8 cellular contexts compared by ENCODE assay signal in genomic region chrX:9885150-9885549, GRCh38.
DNase-seq lines count a peak whose midpoint lies in the region; ATAC-seq, FAIRE-seq and TF ChIP-seq lines count a peak whose summit lies in the region.

No MANE protein-coding gene starts in this region.

- H3K36me3 Mint-ChIP-seq in CD4-positive, alpha-beta T cell (ENCODE audit: low read depth), result no peaks in the 10 kb centered on the region
- H3K36me3 Mint-ChIP-seq in astrocyte (ENCODE audit: low read depth, unreplicated experiment) (no peaks in the 10 kb centered on the region), immature natural killer cell (no peaks in the 10 kb centered on the region)

- peaks cover 6% of the 10 kb centered on the region for H3K27me3 Mint-ChIP-seq in CD4-positive, alpha-beta T cell
- H3K27me3 Mint-ChIP-seq in astrocyte (ENCODE audit: low read depth, unreplicated experiment) (no peaks in the 10 kb centered on the region), immature natural killer cell (ENCODE audit: low read depth in 3 of 3) (peaks cover 1 to 16% (median 2%) of the 10 kb centered on the region in 3 donors)

- H3K4me3 ChIP-seq in Loucy (ENCODE audit: low read length, poor library complexity, severe bottlenecking) (no peak overlapping the region), astrocyte (ENCODE audit: insufficient read depth, low read depth, low read length) (no peak overlapping the region), suprapubic skin (no peak overlapping the region)

- TF ChIP-seq EP300 in suprapubic skin (IDR thresholded peaks at IDR 0.05), result no peak

- FAIRE-seq in astrocyte (lab: Jason Lieb, UNC), result peak; percentile 43

- peak in 9 of 10 experiments; percentile 8 to 52 (median 23) for DNase-seq in CD4-positive, alpha-beta T cell
- DNase-seq in T-helper 2 cell (peak in 3 of 5 experiments; percentile 24 to 49 (median 38)), astrocyte (ENCODE audit: low read depth) (peak; percentile 34), immature natural killer cell (peak; percentile 17 to 28 (median 27)), suprapubic skin (ENCODE audit: low spot score in 2 of 2) (no peak)
- peak; percentile 40 for DNase-seq in stimulated activated CD4-positive, alpha-beta T cell treated with anti-CD3 and anti-CD28 coated beads, Interleukin-1b, Interleukin-23, amount 100 ng/mL, for 48 hours

- no peaks in the 10 kb centered on the region for H3F3A ChIP-seq in Loucy (ENCODE audit: low read depth)

- ATAC-seq in CD4-positive, alpha-beta T cell (ENCODE audit: poor library complexity), result peak; percentile 49
- peak; percentile 94 for ATAC-seq in GM19351 (IDR thresholded peaks at IDR 0.05; ENCODE audit: unreplicated experiment)

- WGBS in suprapubic skin, result 33% methylated on average over 8 of the region's 8 CpGs

- H3K27ac Mint-ChIP-seq in CD4-positive, alpha-beta T cell, result no peak overlapping the region
- H3K27ac Mint-ChIP-seq in astrocyte (ENCODE audit: unreplicated experiment), result no peak overlapping the region
- no peak overlapping the region for H3K27ac Mint-ChIP-seq in immature natural killer cell

- H3K4me3 Mint-ChIP-seq in CD4-positive, alpha-beta T cell, result no peak overlapping the region
- no peak overlapping the region for H3K4me3 Mint-ChIP-seq in astrocyte (ENCODE audit: unreplicated experiment)
- H3K4me3 Mint-ChIP-seq in immature natural killer cell, result no peak overlapping the region

- no peaks in the 10 kb centered on the region for H3K27me3 ChIP-seq in CD4-positive, alpha-beta T cell (ENCODE audit: control insufficient read depth, insufficient read depth, low read length)
- H3K27me3 ChIP-seq in Loucy (ENCODE audit: insufficient read depth, low read length, poor library complexity, severe bottlenecking) (no peaks in the 10 kb centered on the region), astrocyte (ENCODE audit: insufficient read depth, low read length) (no peaks in the 10 kb centered on the region), suprapubic skin (no peaks in the 10 kb centered on the region)

- H3K9me2 ChIP-seq in Loucy (replicated peaks; ENCODE audit: low read depth, low read length), result no peaks in the 10 kb centered on the region

- H3K36me3 ChIP-seq in Loucy (ENCODE audit: insufficient read depth, low read length) (no peaks in the 10 kb centered on the region), astrocyte (ENCODE audit: insufficient read depth, low read length) (no peaks in the 10 kb centered on the region), suprapubic skin (no peaks in the 10 kb centered on the region)

- H3K4me1 ChIP-seq in Loucy (ENCODE audit: insufficient read depth, low read length, poor library complexity, severe bottlenecking), result no peaks in the 10 kb centered on the region
- no peaks in the 10 kb centered on the region for H3K4me1 ChIP-seq in astrocyte (ENCODE audit: insufficient read depth, low read length)
- no peaks in the 10 kb centered on the region for H3K4me1 ChIP-seq in suprapubic skin

- no peak for TF ChIP-seq POLR2A in suprapubic skin (IDR thresholded peaks at IDR 0.05)

- H4K20me1 ChIP-seq in Loucy (ENCODE audit: insufficient read depth, low read length, poor library complexity, severe bottlenecking) (no peaks in the 10 kb centered on the region), astrocyte (ENCODE audit: insufficient read depth, low read length) (no peaks in the 10 kb centered on the region)

- H3K9me3 Mint-ChIP-seq in CD4-positive, alpha-beta T cell, result no peaks in the 10 kb centered on the region
- H3K9me3 Mint-ChIP-seq in astrocyte (ENCODE audit: unreplicated experiment) (no peaks in the 10 kb centered on the region), immature natural killer cell (no peaks in the 10 kb centered on the region)

- no peak overlapping the region for H3K27ac ChIP-seq in CD4-positive, alpha-beta T cell (ENCODE audit: low read depth, low read length)
- H3K27ac ChIP-seq in astrocyte (ENCODE audit: low read depth, low read length) (no peak overlapping the region), suprapubic skin (no peak overlapping the region)

- H3K9me3 ChIP-seq in CD4-positive, alpha-beta T cell (ENCODE audit: control insufficient read depth, low read length), result no peaks in the 10 kb centered on the region
- H3K9me3 ChIP-seq in Loucy (ENCODE audit: insufficient read depth, low read depth, low read length), result no peaks in the 10 kb centered on the region
- no peaks in the 10 kb centered on the region for H3K9me3 ChIP-seq in astrocyte (ENCODE audit: insufficient read depth, low read depth, low read length)
- no peaks in the 10 kb centered on the region for H3K9me3 ChIP-seq in suprapubic skin

- H2AFZ ChIP-seq in Loucy (ENCODE audit: low read length) (no peak overlapping the region), astrocyte (ENCODE audit: low read depth, low read length) (no peak overlapping the region)

- intact Hi-C loops in CD4-positive, alpha-beta T cell (cut with DNase I, micrococcal nuclease), result loop anchor here in 1 of 2 experiments (5.0 kb wide), 1 partner anchor 232 kb away; no protein-coding TSS in a partner anchor

- H3K4me2 ChIP-seq in Loucy (ENCODE audit: low read depth, low read length, poor library complexity, severe bottlenecking), result no peak overlapping the region
- no peak overlapping the region for H3K4me2 ChIP-seq in astrocyte (ENCODE audit: low read length)

- no peaks in the 10 kb centered on the region for H3K79me2 ChIP-seq in Loucy (ENCODE audit: insufficient read depth, low read length)
- H3K79me2 ChIP-seq in astrocyte (ENCODE audit: insufficient read depth, low read length), result no peaks in the 10 kb centered on the region

- H3K9ac ChIP-seq in Loucy (ENCODE audit: low read depth, low read length, poor library complexity, severe bottlenecking) (no peak overlapping the region), astrocyte (ENCODE audit: low read length) (no peak overlapping the region)

- CTCF ChIA-PET in CD4-positive, alpha-beta T cell (lab: Charles Lee), result no interaction called here

- POLR2A ChIA-PET in CD4-positive, alpha-beta T cell (lab: Charles Lee), result no interaction called here

- TF ChIP-seq CTCF in CD4-positive, alpha-beta T cell (IDR thresholded peaks at IDR 0.05), result peak; percentile 50
- peak; percentile 62 for TF ChIP-seq CTCF in Loucy (conservative IDR thresholded peaks at IDR 0.05; ENCODE audit: low read length)
- TF ChIP-seq CTCF in astrocyte (IDR thresholded peaks at IDR 0.05; ENCODE audit: insufficient read depth, low read depth, low read length), result peak; percentile 57
- TF ChIP-seq CTCF in suprapubic skin (IDR thresholded peaks at IDR 0.05), result peak in 1 of 2 donors; percentile 37

- peaks cover 6% of the 10 kb centered on the region for H3K4me1 Mint-ChIP-seq in CD4-positive, alpha-beta T cell (ENCODE audit: low read depth)
- peaks cover 10% of the 10 kb centered on the region for H3K4me1 Mint-ChIP-seq in astrocyte (ENCODE audit: low read depth, unreplicated experiment)
- H3K4me1 Mint-ChIP-seq in immature natural killer cell, result no peaks in the 10 kb centered on the region

Comparison
In these comparisons a context has a peak if more than half of its experiments do, and no peak if none do; other contexts are left out.
1. DNase-seq: peak in CD4-positive, alpha-beta T cell (9 of 10), T-helper 2 cell (3 of 5), astrocyte (single experiment), immature natural killer cell (3 of 3) and stimulated activated CD4-positive, alpha-beta T cell treated with anti-CD3 and anti-CD28 coated beads, Interleukin-1b, Interleukin-23, amount 100 ng/mL, for 48 hours (single experiment); none in suprapubic skin (0 of 2).